In genomic region chr5:132810605-132811004, GRCh38 we compare ENCODE assay signal across 1 cellular context.
TF ChIP-seq lines count a peak whose summit lies in the region.

No MANE protein-coding gene starts in this region.

TF ChIP-seq in HepG2, 621 proteins besides CTCF, POLR2A, EP300 and RAD21:
- TF ChIP-seq ELF1 (CRISPR knock-in tag; IDR thresholded peaks at IDR 0.05) (no peak), TARDBP (CRISPR knock-in tag; IDR thresholded peaks at IDR 0.05) (no peak), MIXL1 (CRISPR knock-in tag; IDR thresholded peaks at IDR 0.05) (no peak), ZNF841 (CRISPR knock-in tag; IDR thresholded peaks at IDR 0.05; ENCODE audit: borderline replicate concordance) (no peak), ZNF768 (CRISPR knock-in tag; IDR thresholded peaks at IDR 0.05) (no peak), DZIP1 (CRISPR knock-in tag; IDR thresholded peaks at IDR 0.05) (no peak), ZNF614 (CRISPR knock-in tag; IDR thresholded peaks at IDR 0.05; ENCODE audit: borderline replicate concordance) (no peak), ZBTB7B (CRISPR knock-in tag; IDR thresholded peaks at IDR 0.05) (no peak), SRSF9 (IDR thresholded peaks at IDR 0.05; ENCODE audit: borderline replicate concordance, insufficient read depth, low read depth, low read length, poor library complexity, severe bottlenecking) (no peak), HNRNPK (IDR thresholded peaks at IDR 0.05; ENCODE audit: low read depth, low read length, poor library complexity, severe bottlenecking) (no peak), ZNF33A (CRISPR knock-in tag; IDR thresholded peaks at IDR 0.05; ENCODE audit: borderline replicate concordance) (no peak), IKZF1 (IDR thresholded peaks at IDR 0.05) (no peak), ZNF572 (CRISPR knock-in tag; IDR thresholded peaks at IDR 0.05) (no peak), JARID2 (CRISPR knock-in tag; IDR thresholded peaks at IDR 0.05; ENCODE audit: insufficient replicate concordance) (no peak), U2AF2 (IDR thresholded peaks at IDR 0.05; ENCODE audit: low read depth, low read length) (no peak), RELA (CRISPR knock-in tag; IDR thresholded peaks at IDR 0.05) (no peak), ISX (CRISPR knock-in tag; conservative IDR thresholded peaks at IDR 0.05) (no peak)
